In genomic region chr2:237574894-237575868, GRCh38 we compare ENCODE assay signal across 18 cellular contexts. TPM values are rescaled to one million over a fixed set of nuclear protein-coding genes. Genes with fewer than 3 reads are reported as not detected.
DNase-seq lines count a peak whose midpoint lies in the region; ATAC-seq and TF ChIP-seq lines count a peak whose summit lies in the region.
"Had no signal": no experiment of that assay in that cellular context is flagged by ENCODE, and none has a peak within 500 bp of the region (broad histone marks: within the 10 kb centered on the region; RNA-seq: fewer than 3 reads in every experiment).

No MANE protein-coding gene starts in this region.

- peak overlapping the region in 2 of 10 donors; percentile 17 to 24 for H3K4me3 ChIP-seq in heart right ventricle
- H3K4me3 ChIP-seq in right atrium auricular region = no peak overlapping the region
- H3K4me3 ChIP-seq in fibroblast of the aortic adventitia (ENCODE audit: low read depth, low read length) = no peak overlapping the region
- no peak overlapping the region for H3K4me3 ChIP-seq in vagina
- no peak overlapping the region for H3K4me3 ChIP-seq in foreskin fibroblast (ENCODE audit: low read depth in 1 of 2, low read length in 2 of 2)
- H3K4me3 ChIP-seq: GM23248, MG63 had no signal

- H3K27ac ChIP-seq in heart right ventricle = peak overlapping the region in 4 of 10 donors; percentile 28 to 46 (median 30)
- H3K27ac ChIP-seq in right atrium auricular region = no peak overlapping the region
- H3K27ac ChIP-seq in vagina = peak overlapping the region; percentile 63
- H3K27ac ChIP-seq: GM23248, HL-60 had no signal

- TF ChIP-seq CTCF in heart right ventricle (IDR thresholded peaks at IDR 0.05) (no peak), right atrium auricular region (IDR thresholded peaks at IDR 0.05) (no peak), fibroblast of the aortic adventitia (IDR thresholded peaks at IDR 0.05; ENCODE audit: insufficient read depth, low read length) (no peak), vagina (IDR thresholded peaks at IDR 0.05) (no peak), foreskin fibroblast (IDR thresholded peaks at IDR 0.05; ENCODE audit: low read depth, low read length) (no peak)

- DNase-seq in heart right ventricle (peak; percentile 30 to 42), right atrium auricular region (ENCODE audit: low spot score) (no peak), fibroblast of the aortic adventitia (ENCODE audit: low read depth) (peak; percentile 28), mucosa of gallbladder (ENCODE audit: low spot score) (peak; percentile 79), vagina (ENCODE audit: extremely low spot score in 2 of 2) (no peak), foreskin fibroblast (no peak)
- no peak for DNase-seq in activated CD8-positive, alpha-beta memory T cell treated with anti-CD3 and anti-CD28 coated beads, Interleukin-2, amount 50 U/mL, for 4 hours
- DNase-seq in activated CD4-positive, alpha-beta T cell treated with anti-CD3 and anti-CD28 coated beads, Interleukin-2, amount 50 U/mL, for 4 hours = no peak
- DNase-seq: activated B cell treated with CpG ODN at 0.5 μM for 24 hours; activated CD8-positive, alpha-beta memory T cell treated with anti-CD3 and anti-CD28 coated beads, Interleukin-2, amount 50 U/mL, for 48 hours; activated naive CD8-positive, alpha-beta T cell treated with anti-CD3 and anti-CD28 coated beads, Interleukin-2, amount 10 ng/mL, durations not matched to agents 7 days and 5 days; CD4-positive, alpha-beta memory T cell; GM23248; MG63; natural killer cell had no signal

- ATAC-seq in heart right ventricle = peak in 4 of 8 donors; percentile 18 to 58 (median 38)
- ATAC-seq: natural killer cell had no signal

- intact Hi-C loops in heart right ventricle (cut with DNase I) = loop anchor here in 9 of 10 donors (5.0 to 10.0 kb wide), 7 partner anchors 150 to 480 kb away; partner anchors contain the start of gene COL6A3 (in 1 of the 9)
- intact Hi-C loops in vagina (cut with DNase I) = loop anchor here (10.0 kb wide), 1 partner anchor 450 kb away; no protein-coding TSS in a partner anchor

- H3K9me3 ChIP-seq in heart right ventricle (no peaks in the 10 kb centered on the region), right atrium auricular region (no peaks in the 10 kb centered on the region), vagina (no peaks in the 10 kb centered on the region)
- H3K9me3 ChIP-seq: MG63 had no signal

- no peak for TF ChIP-seq POLR2A in vagina (IDR thresholded peaks at IDR 0.05)

- H3K27me3 ChIP-seq in heart right ventricle (no peaks in the 10 kb centered on the region), right atrium auricular region (no peaks in the 10 kb centered on the region), vagina (no peaks in the 10 kb centered on the region)
- H3K27me3 ChIP-seq: MG63 had no signal

- no peaks in the 10 kb centered on the region for H3K36me3 ChIP-seq in heart right ventricle
- no peaks in the 10 kb centered on the region for H3K36me3 ChIP-seq in right atrium auricular region
- H3K36me3 ChIP-seq in vagina = no peaks in the 10 kb centered on the region
- H3K36me3 ChIP-seq: MG63 had no signal

- H3K4me1 ChIP-seq in heart right ventricle = peaks cover 0 to 53% (median 12%) of the 10 kb centered on the region in 9 donors
- peaks cover 0 to 5% of the 10 kb centered on the region in 2 donors for H3K4me1 ChIP-seq in right atrium auricular region
- peaks cover 22% of the 10 kb centered on the region for H3K4me1 ChIP-seq in vagina

- WGBS in heart right ventricle, 2 donors = 64 to 72% methylated on average over 25 of the region's 25 CpGs

RNA-seq across cellular contexts. Expression of gene PRLH, which starts 8.8 kb away (rescaled TPM):
- total RNA-seq in heart right ventricle = not detected
- not detected for polyA plus RNA-seq in heart right ventricle
- not detected for total RNA-seq in right atrium auricular region
- total RNA-seq in fibroblast of the aortic adventitia (ENCODE audit: low replicate concordance) = not detected in 2 replicates
- total RNA-seq in mucosa of gallbladder = not detected
- total RNA-seq in vagina = not detected
- total RNA-seq: A172; activated B cell treated with CpG ODN at 0.5 μM for 24 hours; activated naive CD8-positive, alpha-beta T cell treated with anti-CD3 and anti-CD28 coated beads, Interleukin-2, amount 10 ng/mL, durations not matched to agents 7 days and 5 days; CD4-positive, alpha-beta memory T cell; cerebellum; GM23248; natural killer cell had no signal
- polyA plus RNA-seq: CD4-positive, alpha-beta memory T cell; GM23248 had no signal

RNA-seq across cellular contexts. Expression of gene RAB17, which starts 15.4 kb away (rescaled TPM):
- total RNA-seq in heart right ventricle (1 to 10 TPM; 1.9 to 6.9 (median 4.6) TPM), right atrium auricular region (1 to 10 TPM; 1.0 to 4.5 TPM), fibroblast of the aortic adventitia (ENCODE audit: low replicate concordance) (0.54 and 3.5 TPM in 2 replicates), mucosa of gallbladder (64.8 TPM), vagina (not detected)
- 1 to 10 TPM; 4.8 to 7.6 TPM for polyA plus RNA-seq in heart right ventricle
- total RNA-seq: activated B cell treated with CpG ODN at 0.5 μM for 24 hours; activated naive CD8-positive, alpha-beta T cell treated with anti-CD3 and anti-CD28 coated beads, Interleukin-2, amount 10 ng/mL, durations not matched to agents 7 days and 5 days; CD4-positive, alpha-beta memory T cell; natural killer cell had no signal
- polyA plus RNA-seq: CD4-positive, alpha-beta memory T cell; GM23248 had no signal

RNA-seq across cellular contexts. Expression of gene LRRFIP1, which starts 52.2 kb away (rescaled TPM):
- 100 to 1,000 TPM in 9 of 10 donors, 10 to 100 TPM in 1; 91.5 to 132 (median 112) TPM for total RNA-seq in heart right ventricle
- 100 to 1,000 TPM; 103 to 111 TPM for polyA plus RNA-seq in heart right ventricle
- total RNA-seq in right atrium auricular region = 10 to 100 TPM; 71.2 to 88.5 TPM
- 29.2 and 49.0 TPM in 2 replicates for total RNA-seq in fibroblast of the aortic adventitia (ENCODE audit: low replicate concordance)
- total RNA-seq in mucosa of gallbladder = 104 TPM
- total RNA-seq in vagina = 132 TPM

Comparison
In these comparisons a context has a peak if more than half of its experiments do, and no peak if none do; other contexts are left out.
1. DNase-seq: peak in heart right ventricle (2 of 2), fibroblast of the aortic adventitia (single experiment) and mucosa of gallbladder (single experiment); none in right atrium auricular region (single experiment), vagina (0 of 2), activated CD8-positive, alpha-beta memory T cell treated with anti-CD3 and anti-CD28 coated beads, Interleukin-2, amount 50 U/mL, for 4 hours (single experiment), activated CD4-positive, alpha-beta T cell treated with anti-CD3 and anti-CD28 coated beads, Interleukin-2, amount 50 U/mL, for 4 hours (0 of 2) and foreskin fibroblast (0 of 2).